ENCODE assay signal across 19 cellular contexts in the genomic region with DNA sequence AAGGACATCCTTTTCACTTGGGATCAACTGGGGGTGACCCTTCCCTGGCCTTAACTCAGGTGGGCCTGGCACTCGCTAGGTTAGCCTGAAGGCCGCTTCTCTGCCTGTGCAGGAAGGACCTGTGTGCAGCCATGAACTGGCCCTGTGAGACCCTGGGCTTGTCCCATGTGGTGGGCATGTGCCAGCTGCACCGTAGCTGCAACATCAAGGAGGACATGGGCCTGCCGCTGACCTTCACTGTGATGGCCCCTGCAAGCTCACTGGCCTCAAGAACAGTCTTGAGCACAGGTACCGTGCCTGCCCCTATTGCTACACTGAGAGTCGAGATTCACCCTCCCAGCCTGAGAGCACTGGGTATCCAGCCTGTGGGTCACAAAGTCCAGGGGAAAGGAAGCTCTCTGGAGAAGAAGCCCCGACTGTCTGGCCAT. TPM values are rescaled to one million over a fixed set of nuclear protein-coding genes. Genes with fewer than 3 reads are reported as not detected.
DNase-seq lines count a peak whose midpoint lies in the region; ATAC-seq, FAIRE-seq and TF ChIP-seq lines count a peak whose summit lies in the region.
"Had no signal": no experiment of that assay in that cellular context is flagged by ENCODE, and none has a peak within 500 bp of the region (broad histone marks: within the 10 kb centered on the region; RNA-seq: fewer than 3 reads in every experiment).

No MANE protein-coding gene starts in this region.

- no peaks in the 10 kb centered on the region for H3K27me3 ChIP-seq in RWPE2 (ENCODE audit: insufficient read depth, poor library complexity, severe bottlenecking)

- no peaks in the 10 kb centered on the region for H3K9me3 ChIP-seq in RWPE2 (ENCODE audit: severe bottlenecking)

- no peak for FAIRE-seq in urothelium cell line (lab: Jason Lieb, UNC)
- FAIRE-seq: D721Med, G401.6, HTR-8/SVneo had no signal

- no peak overlapping the region for H3K4me3 ChIP-seq in RWPE2 (ENCODE audit: severe bottlenecking)
- H3K4me3 ChIP-seq: GM23248, HAP-1 had no signal

- H3K4me1 ChIP-seq in RWPE2 (ENCODE audit: insufficient read depth, poor library complexity, severe bottlenecking), result no peaks in the 10 kb centered on the region
- H3K4me1 ChIP-seq: HAP-1 had no signal

- ATAC-seq in RWPE2 (ENCODE audit: low read depth), result no peak
- ATAC-seq in left lobe of liver, result no peak
- ATAC-seq: CD8-positive, alpha-beta T cell had no signal

- intact Hi-C loops in posterior vena cava (cut with DNase I), result no loop called here

- no peaks in the 10 kb centered on the region for H3K36me3 ChIP-seq in RWPE2 (ENCODE audit: low read depth)
- H3K36me3 ChIP-seq: HAP-1 had no signal

- H3K27ac ChIP-seq in RWPE2 (ENCODE audit: poor library complexity, severe bottlenecking), result no peak overlapping the region
- H3K27ac ChIP-seq: 22Rv1, GM23248 had no signal

- TF ChIP-seq CTCF in RWPE2 (IDR thresholded peaks at IDR 0.05; ENCODE audit: poor library complexity, severe bottlenecking), result no peak

- peak; percentile 49 for DNase-seq in activated CD8-positive, alpha-beta memory T cell treated with anti-CD3 and anti-CD28 coated beads for 24 hours
- no peak for DNase-seq in activated CD8-positive, alpha-beta memory T cell treated with anti-CD3 and anti-CD28 coated beads, Interleukin-2, amount 50 U/mL, for 4 hours
- DNase-seq in RWPE2 (ENCODE audit: low spot score) (peak; percentile 61), left lobe of liver (ENCODE audit: low spot score) (peak; percentile 33), posterior vena cava (ENCODE audit: low spot score) (peak; percentile 70), NOMO-1 (lab: John Stamatoyannopoulos, UW; ENCODE audit: unreplicated experiment in 2 of 2) (no peak), urothelium cell line (ENCODE audit: low spot score) (no peak)
- DNase-seq in effector CD8-positive, alpha-beta T cell (lab: John Stamatoyannopoulos, UW), result no peak
- DNase-seq: CD8-positive, alpha-beta T cell; COR-L47; DMS153; DMS79 treated with DMSO at 0.1 percent for 48 hours; EL; GM23248 had no signal

RNA-seq across cellular contexts. Expression of a gene that starts 43.0 kb away (rescaled TPM):
- total RNA-seq in left lobe of liver (0.58 TPM), posterior vena cava (1 to 10 TPM; 2.1 to 5.8 TPM)
- total RNA-seq: GM23248 had no signal

RNA-seq across cellular contexts. Expression of a gene that starts 43.1 kb away (rescaled TPM):
- 6.7 TPM for total RNA-seq in left lobe of liver
- total RNA-seq in posterior vena cava, result 10 to 100 TPM in 1 of 2 donors, 1 to 10 TPM in 1; 9.1 to 17.4 TPM

RNA-seq across cellular contexts. Expression of a gene that starts 43.6 kb away (rescaled TPM):
- total RNA-seq in left lobe of liver, result 0.48 TPM
- 1 to 10 TPM in 1 of 2 donors, under 1 TPM in 1; 0.48 to 1.5 TPM for total RNA-seq in posterior vena cava

Comparison
In these comparisons a context has a peak if more than half of its experiments do, and no peak if none do; other contexts are left out.
1. DNase-seq: peak in activated CD8-positive, alpha-beta memory T cell treated with anti-CD3 and anti-CD28 coated beads for 24 hours (single experiment), RWPE2 (single experiment), left lobe of liver (single experiment) and posterior vena cava (single experiment); none in activated CD8-positive, alpha-beta memory T cell treated with anti-CD3 and anti-CD28 coated beads, Interleukin-2, amount 50 U/mL, for 4 hours (single experiment), effector CD8-positive, alpha-beta T cell (single experiment), NOMO-1 (0 of 2) and urothelium cell line (single experiment).